ENCODE assay signal across 1 cellular context in genomic region chr1:31644560-31645273, GRCh38.
A peak's percentile ranks its signal among the peaks of the same experiment; 100 is the strongest.
TF ChIP-seq lines count a peak whose summit lies in the region.

A gene with protein sequence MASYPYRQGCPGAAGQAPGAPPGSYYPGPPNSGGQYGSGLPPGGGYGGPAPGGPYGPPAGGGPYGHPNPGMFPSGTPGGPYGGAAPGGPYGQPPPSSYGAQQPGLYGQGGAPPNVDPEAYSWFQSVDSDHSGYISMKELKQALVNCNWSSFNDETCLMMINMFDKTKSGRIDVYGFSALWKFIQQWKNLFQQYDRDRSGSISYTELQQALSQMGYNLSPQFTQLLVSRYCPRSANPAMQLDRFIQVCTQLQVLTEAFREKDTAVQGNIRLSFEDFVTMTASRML (minus strand): TSS chr1:31644876. CDS start chr1:31644864, 12 bp downstream.

TF ChIP-seq in WTC11, 78 proteins besides CTCF, POLR2A, EP300 and RAD21 (continued from another document):
- TF ChIP-seq USF2 (CRISPR knock-in tag; IDR thresholded peaks at IDR 0.05), result no peak
- TF ChIP-seq STAT6 (CRISPR knock-in tag; conservative IDR thresholded peaks at IDR 0.05; ENCODE audit: low read depth), result no peak
- no peak; the same call in none of the 2 replicates for TF ChIP-seq ARID4B (CRISPR knock-in tag; IDR thresholded peaks at IDR 0.05; ENCODE audit: borderline replicate concordance)
- peak; percentile 87; the same call in 1 of the 2 replicates for TF ChIP-seq CREB1 (CRISPR knock-in tag; IDR thresholded peaks at IDR 0.05)
- TF ChIP-seq NR3C1 (CRISPR knock-in tag; conservative IDR thresholded peaks at IDR 0.05; ENCODE audit: low read depth), result no peak
- TF ChIP-seq IRF1 (CRISPR knock-in tag; IDR thresholded peaks at IDR 0.05), result no peak
